ENCODE assay signal across 2 cellular contexts in genomic region chr10:86944471-86944870, GRCh38.
TF ChIP-seq lines count a peak whose summit lies in the region.

No MANE protein-coding gene starts in this region.

TF ChIP-seq in K562, 482 proteins besides CTCF, POLR2A, EP300 and RAD21:
- TF ChIP-seq ZNF23 (CRISPR knock-in tag; IDR thresholded peaks at IDR 0.05), result 0 out of 2 replicates have a peak, but pooled peaks have one; percentile 27
- no peak for TF ChIP-seq HOMEZ (CRISPR knock-in tag; IDR thresholded peaks at IDR 0.05)
- TF ChIP-seq ZBTB17 (CRISPR knock-in tag; IDR thresholded peaks at IDR 0.05), result 0 out of 2 replicates have a peak, but pooled peaks have one; percentile 38
- no peak for TF ChIP-seq GATAD2B (IDR thresholded peaks at IDR 0.05; ENCODE audit: borderline replicate concordance)

TF ChIP-seq in GM23338, 12 proteins besides CTCF, POLR2A, EP300 and RAD21:
- no peak for TF ChIP-seq REST (IDR thresholded peaks at IDR 0.05; ENCODE audit: unreplicated experiment)
- no peak for TF ChIP-seq ZNF114 (CRISPR knock-in tag; IDR thresholded peaks at IDR 0.05)
- no peak for TF ChIP-seq ZNF462 (CRISPR knock-in tag; IDR thresholded peaks at IDR 0.05)
- no peak for TF ChIP-seq STAT1 (IDR thresholded peaks at IDR 0.05; ENCODE audit: unreplicated experiment)
- TF ChIP-seq NANOG (IDR thresholded peaks at IDR 0.05; ENCODE audit: borderline replicate concordance), result no peak
- TF ChIP-seq JUNB (IDR thresholded peaks at IDR 0.05; ENCODE audit: unreplicated experiment), result no peak
- TF ChIP-seq EZH2 (IDR thresholded peaks at IDR 0.05; ENCODE audit: low read depth, unreplicated experiment), result no peak
- TF ChIP-seq CREB1 (CRISPR knock-in tag; IDR thresholded peaks at IDR 0.05; ENCODE audit: low read depth), result no peak
- no peak for TF ChIP-seq POLR2AphosphoS5 (IDR thresholded peaks at IDR 0.05; ENCODE audit: low read depth)
- TF ChIP-seq EZH2phosphoT487 (IDR thresholded peaks at IDR 0.05; ENCODE audit: unreplicated experiment), result no peak
- TF ChIP-seq ETS1 (IDR thresholded peaks at IDR 0.05), result no peak
- TF ChIP-seq ZNF331 (CRISPR knock-in tag; IDR thresholded peaks at IDR 0.05; ENCODE audit: low read depth), result no peak
